Comparison of ENCODE assay signal across 17 cellular contexts in genomic region chr7:134155871-134156270, GRCh38. TPM values are rescaled to one million over a fixed set of nuclear protein-coding genes. Genes with fewer than 3 reads are reported as not detected.
"Had no signal": no experiment of that assay in that cellular context is flagged by ENCODE, and none has a peak within 500 bp of the region (broad histone marks: within the 10 kb centered on the region; RNA-seq: fewer than 3 reads in every experiment).

No MANE protein-coding gene starts in this region.

- H3K79me2 ChIP-seq: parathyroid adenoma had no signal

- H3K36me3 ChIP-seq: lower lobe of right lung, prostate gland, right atrium auricular region, tibial artery had no signal

- H3K4me1 ChIP-seq: lower lobe of right lung, parathyroid adenoma, prostate gland, right atrium auricular region, testis, tibial artery had no signal

- H3K4me3 ChIP-seq: dorsolateral prefrontal cortex, lower lobe of right lung, prostate gland, right atrium auricular region, smooth muscle cell, testis, tibial artery had no signal

- H3K9ac ChIP-seq: parathyroid adenoma had no signal

- H3K27me3 ChIP-seq: dorsolateral prefrontal cortex, right atrium auricular region, testis, tibial artery had no signal

- DNase-seq: dorsolateral prefrontal cortex; effector CD4-positive, alpha-beta T cell; hypothalamus; left ventricle myocardium superior; lower lobe of right lung; naive thymus-derived CD8-positive, alpha-beta T cell; stimulated activated CD4-positive, alpha-beta T cell treated with anti-CD3 and anti-CD28 coated beads, Interleukin-12 subunit alpha, Interleukin-12 subunit beta, amount 100 ng/mL, for 4 hours; stimulated activated CD4-positive, alpha-beta T cell treated with anti-CD3 and anti-CD28 coated beads, Interleukin-2, amount 100 ng/mL, for 24 hours; stimulated activated CD4-positive, alpha-beta T cell treated with anti-CD3 and anti-CD28 coated beads, Interleukin-4, amount 100 ng/mL, for 24 hours; stimulated activated naive CD8-positive, alpha-beta T cell treated with anti-CD3 and anti-CD28 coated beads, Interleukin-15, Interleukin-2, amounts not matched to agents 100 U/mL and 50 U/mL, for 24 hours; substantia nigra; testis; tibial artery had no signal

- H3K4me2 ChIP-seq: smooth muscle cell had no signal

- H2AFZ ChIP-seq: parathyroid adenoma had no signal

- H3K27ac ChIP-seq: dorsolateral prefrontal cortex, lower lobe of right lung, parathyroid adenoma, prostate gland, right atrium auricular region, testis, tibial artery had no signal

- H3K9me3 ChIP-seq: lower lobe of right lung, prostate gland, testis, tibial artery had no signal

RNA-seq across cellular contexts. Expression of gene LRGUK, which starts 28.7 kb away (rescaled TPM):
- polyA plus RNA-seq: smooth muscle cell had no signal
